In the genomic region with DNA sequence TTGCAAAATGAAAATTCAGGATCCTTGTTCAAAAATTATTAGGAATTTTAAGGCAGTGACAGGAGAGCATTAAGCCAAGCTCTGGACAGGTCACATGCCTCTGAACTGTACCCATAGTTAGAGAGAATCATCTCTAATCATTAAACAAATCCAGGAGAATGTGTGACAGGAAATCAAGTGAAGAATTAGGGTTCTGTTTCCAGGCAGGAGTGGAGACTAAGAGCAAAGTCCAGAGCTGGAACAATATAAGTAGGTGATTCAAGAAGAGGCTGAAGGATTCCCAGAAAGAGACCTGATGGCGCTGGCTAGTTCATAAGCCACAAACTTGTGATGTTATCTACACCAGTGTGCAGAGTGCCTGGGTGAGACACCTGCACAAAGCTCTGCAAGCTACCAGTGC, we compare ENCODE assay signal across 29 cellular contexts.
"Had no signal": no experiment of that assay in that cellular context is flagged by ENCODE, and none has a peak within 500 bp of the region (broad histone marks: within the 10 kb centered on the region; RNA-seq: fewer than 3 reads in every experiment).

No MANE protein-coding gene starts in this region.

- H3K27me3 ChIP-seq: adrenal gland, cardiac muscle cell, heart left ventricle, right atrium auricular region, tibial artery had no signal

- H3K27ac Mint-ChIP-seq: activated B cell treated with CpG ODN at 0.5 μM for 24 hours; activated CD4-positive, alpha-beta T cell treated with anti-CD3 and anti-CD28 coated beads for 36 hours; activated CD8-positive, alpha-beta memory T cell treated with anti-CD3 and anti-CD28 coated beads, Interleukin-2, amount 10 ng/mL, durations not matched to agents 7 days and 5 days; activated CD8-positive, alpha-beta T cell treated with anti-CD3 and anti-CD28 coated beads, Interleukin-2, amount 10 ng/mL, durations not matched to agents 7 days and 5 days; activated naive CD8-positive, alpha-beta T cell treated with anti-CD3 and anti-CD28 coated beads for 36 hours; brain; naive thymus-derived CD4-positive, alpha-beta T cell; T-helper 2 cell treated with Interferon-gamma antibody and Interleukin-4, amounts not matched to agents 5 μg/mL and 100 μg/mL, for 36 hours had no signal

- H3K4me1 ChIP-seq: adrenal gland, parathyroid adenoma, psoas muscle, spleen, tibial artery had no signal

- H3K4me1 Mint-ChIP-seq: activated CD4-positive, alpha-beta T cell treated with anti-CD3 and anti-CD28 coated beads for 36 hours; activated CD8-positive, alpha-beta memory T cell treated with anti-CD3 and anti-CD28 coated beads, Interleukin-2, amount 10 ng/mL, durations not matched to agents 7 days and 5 days; activated naive CD8-positive, alpha-beta T cell treated with anti-CD3 and anti-CD28 coated beads for 36 hours; naive thymus-derived CD4-positive, alpha-beta T cell had no signal

- H3K9me3 Mint-ChIP-seq: T-helper 2 cell treated with Interferon-gamma antibody and Interleukin-4, amounts not matched to agents 5 μg/mL and 100 μg/mL, for 36 hours had no signal

- H3K27ac ChIP-seq: adrenal gland, cardiac muscle cell, coronary artery, dorsolateral prefrontal cortex, heart left ventricle, parathyroid adenoma, psoas muscle, right atrium auricular region, spleen, suprapubic skin, tibial artery had no signal

- DNase-seq: activated B cell treated with CpG ODN at 0.5 μM for 24 hours; activated CD4-positive, alpha-beta T cell treated with anti-CD3 and anti-CD28 coated beads for 36 hours; activated CD8-positive, alpha-beta memory T cell treated with anti-CD3 and anti-CD28 coated beads, Interleukin-2, amount 10 ng/mL, durations not matched to agents 7 days and 5 days; activated CD8-positive, alpha-beta T cell treated with anti-CD3 and anti-CD28 coated beads, Interleukin-2, amount 10 ng/mL, durations not matched to agents 7 days and 5 days; activated effector memory CD4-positive, alpha-beta T cell treated with Interleukin-2 at 50 U/mL for 16 hours; activated naive CD4-positive, alpha-beta T cell treated with Interleukin-2 at 50 U/mL for 16 hours; activated naive CD8-positive, alpha-beta T cell treated with anti-CD3 and anti-CD28 coated beads for 36 hours; activated T-cell treated with anti-CD3 and anti-CD28 coated beads, Interleukin-2, amount 50 U/mL, for 48 hours; adrenal gland; aorta; dorsolateral prefrontal cortex; effector memory CD4-positive, alpha-beta T cell; heart left ventricle; mammary epithelial cell; naive thymus-derived CD4-positive, alpha-beta T cell; occipital lobe; psoas muscle; spleen; stimulated activated naive CD4-positive, alpha-beta T cell; T-helper 1 cell; tibial artery had no signal

- H3K36me3 ChIP-seq: adrenal gland, cardiac muscle cell, heart left ventricle, right atrium auricular region, spleen, suprapubic skin, tibial artery had no signal

- H2AFZ ChIP-seq: parathyroid adenoma had no signal

- H3K36me3 Mint-ChIP-seq: activated CD8-positive, alpha-beta memory T cell treated with anti-CD3 and anti-CD28 coated beads, Interleukin-2, amount 10 ng/mL, durations not matched to agents 7 days and 5 days; activated naive CD8-positive, alpha-beta T cell treated with anti-CD3 and anti-CD28 coated beads for 36 hours; brain had no signal

- H3K4me3 Mint-ChIP-seq: activated B cell treated with CpG ODN at 0.5 μM for 24 hours; activated CD4-positive, alpha-beta T cell treated with anti-CD3 and anti-CD28 coated beads for 36 hours; activated CD8-positive, alpha-beta memory T cell treated with anti-CD3 and anti-CD28 coated beads, Interleukin-2, amount 10 ng/mL, durations not matched to agents 7 days and 5 days; activated CD8-positive, alpha-beta T cell treated with anti-CD3 and anti-CD28 coated beads, Interleukin-2, amount 10 ng/mL, durations not matched to agents 7 days and 5 days; activated naive CD8-positive, alpha-beta T cell treated with anti-CD3 and anti-CD28 coated beads for 36 hours; brain; naive thymus-derived CD4-positive, alpha-beta T cell; neural crest cell; T-helper 2 cell treated with Interferon-gamma antibody and Interleukin-4, amounts not matched to agents 5 μg/mL and 100 μg/mL, for 36 hours had no signal

- H3K79me2 ChIP-seq: parathyroid adenoma had no signal

- ATAC-seq: activated CD4-positive, alpha-beta T cell treated with anti-CD3 and anti-CD28 coated beads for 36 hours; activated CD8-positive, alpha-beta memory T cell treated with anti-CD3 and anti-CD28 coated beads, Interleukin-2, amount 10 ng/mL, durations not matched to agents 7 days and 5 days; activated CD8-positive, alpha-beta T cell treated with anti-CD3 and anti-CD28 coated beads, Interleukin-2, amount 10 ng/mL, durations not matched to agents 7 days and 5 days; heart left ventricle; naive thymus-derived CD4-positive, alpha-beta T cell; psoas muscle had no signal

- H3K4me3 ChIP-seq: adrenal gland, cardiac muscle cell, coronary artery, dorsolateral prefrontal cortex, heart left ventricle, psoas muscle, right atrium auricular region, spleen, suprapubic skin, tibial artery had no signal

- H3K9me3 ChIP-seq: adrenal gland, heart left ventricle, psoas muscle, right atrium auricular region, suprapubic skin, tibial artery had no signal
